Comparison of ENCODE assay signal across 8 cellular contexts in genomic region chr6:39302669-39303424, GRCh38. TPM values are rescaled to one million over a fixed set of nuclear protein-coding genes. Genes with fewer than 3 reads are reported as not detected.
DNase-seq lines count a peak whose midpoint lies in the region; ATAC-seq, FAIRE-seq and TF ChIP-seq lines count a peak whose summit lies in the region.

No MANE protein-coding gene starts in this region.

- no peaks in the 10 kb centered on the region for H3K9me3 ChIP-seq in mammary epithelial cell (replicated peaks; ENCODE audit: insufficient read depth, low read length)
- no peaks in the 10 kb centered on the region for H3K9me3 ChIP-seq in kidney (ENCODE audit: control insufficient read depth in 1 of 2, low read length in 2 of 2)

- no peaks in the 10 kb centered on the region for H3K79me2 ChIP-seq in mammary epithelial cell (ENCODE audit: insufficient read depth, low read length)

- no peak overlapping the region for H3K9ac ChIP-seq in mammary epithelial cell (ENCODE audit: insufficient read depth, low read length)
- peak overlapping the region in 1 of 2 donors; percentile 42 for H3K9ac ChIP-seq in kidney (ENCODE audit: low read length in 2 of 2)

- H3K4me1 ChIP-seq in mammary epithelial cell (ENCODE audit: insufficient read depth, low read length) (no peaks in the 10 kb centered on the region), kidney (ENCODE audit: control insufficient read depth in 1 of 2, insufficient read depth in 1 of 2, low read depth in 1 of 2, low read length in 2 of 2) (peaks cover 0 to 6% of the 10 kb centered on the region in 2 donors)

- DNase-seq in GM12891 (ENCODE audit: insufficient read length, low spot score) = peak; percentile 93
- peak; percentile 89 for DNase-seq in NCI-H2196 (lab: John Stamatoyannopoulos, UW; ENCODE audit: unreplicated experiment)
- DNase-seq in activated CD4-positive, CD25-positive, alpha-beta regulatory T cell (lab: John Stamatoyannopoulos, UW) = peak; percentile 69 to 85 (median 80)
- DNase-seq in mammary epithelial cell = peak; percentile 56
- DNase-seq in kidney = peak; percentile 92
- DNase-seq in stimulated activated CD4-positive, alpha-beta T cell treated with anti-CD3 and anti-CD28 coated beads, Interleukin-15, amount 100 ng/mL, for 24 hours = peak; percentile 94

- FAIRE-seq in GM12891 (lab: Jason Lieb, UNC) (peak; percentile 99), kidney (lab: Jason Lieb, UNC) (no peak)

- ATAC-seq in HG02884 (IDR thresholded peaks at IDR 0.05; ENCODE audit: unreplicated experiment) (peak; percentile 74), GM18858 (IDR thresholded peaks at IDR 0.05; ENCODE audit: unreplicated experiment) (no peak)

- no peak for TF ChIP-seq POLR2A in GM12891 (IDR thresholded peaks at IDR 0.05; ENCODE audit: low read depth, low read length)

- CTCF ChIA-PET in mammary epithelial cell (lab: Charles Lee; ENCODE audit: low non-redundant PET) = interaction anchor here (0.6 to 2.0 kb wide), 6 partner anchors 9 to 430 kb away, joined by 3 to 10 read pairs (median 4); no protein-coding TSS in a partner anchor

- 11% methylated on average over 6 of the region's 11 CpGs for WGBS in mammary epithelial cell (ENCODE audit: low coverage, missing lambda C conversion rate)

- H2AFZ ChIP-seq in mammary epithelial cell (ENCODE audit: low read depth, low read length) = peak overlapping the region; percentile 77

- H3K4me2 ChIP-seq in mammary epithelial cell (ENCODE audit: insufficient read depth, low read depth, low read length) = peak overlapping the region; percentile 69

- peak; percentile 75 to 89 for TF ChIP-seq CTCF in mammary epithelial cell (conservative IDR thresholded peaks at IDR 0.05 in 1 of 2, IDR thresholded peaks at IDR 0.05 in 1 of 2; ENCODE audit: extremely low read depth in 1 of 2, insufficient read depth in 1 of 2, low read depth in 1 of 2, low read length in 2 of 2)
- peak; percentile 97 for TF ChIP-seq CTCF in kidney (IDR thresholded peaks at IDR 0.05; ENCODE audit: borderline replicate concordance, extremely low read depth, insufficient read depth)

- peaks cover 3% of the 10 kb centered on the region for H3K27me3 ChIP-seq in mammary epithelial cell (ENCODE audit: insufficient read depth, low read length)

- intact Hi-C loops in mammary epithelial cell (cut with micrococcal nuclease) = loop anchor here (1.0 to 2.0 kb wide), 5 partner anchors 137 to 430 kb away; no protein-coding TSS in a partner anchor
- intact Hi-C loops in kidney (cut with DNase I) = loop anchor here (5.0 to 10.0 kb wide), 2 partner anchors 136 to 428 kb away; no protein-coding TSS in a partner anchor

- no TSS peak for BruUV-seq in mammary epithelial cell (replicated peaks; lab: Mats Ljungman, UMichigan)

- no peaks in the 10 kb centered on the region for H4K20me1 ChIP-seq in mammary epithelial cell (ENCODE audit: insufficient read depth, low read length)

- no peak overlapping the region for H3K27ac ChIP-seq in mammary epithelial cell (ENCODE audit: insufficient read depth, low read depth, low read length)
- no peak overlapping the region for H3K27ac ChIP-seq in kidney (ENCODE audit: low read depth in 2 of 2, low read length in 2 of 2)

- H3K4me3 ChIP-seq in mammary epithelial cell (replicated peaks in 1 of 3; ENCODE audit: insufficient read depth in 1 of 3, low read depth in 2 of 3, low read length in 3 of 3) = peak overlapping the region in 1 of 3 experiments; percentile 16
- H3K4me3 ChIP-seq in kidney (ENCODE audit: low read length in 2 of 2) = peak overlapping the region; percentile 13 to 20

- dilution Hi-C loops in mammary epithelial cell (cut with HindIII; ENCODE audit: low sequenced_read_pairs) = no loop called here

- H3K36me3 ChIP-seq in mammary epithelial cell (ENCODE audit: insufficient read depth, low read length) (no peaks in the 10 kb centered on the region), kidney (ENCODE audit: control insufficient read depth in 1 of 2, insufficient read depth in 2 of 2, low read length in 2 of 2) (no peaks in the 10 kb centered on the region)

- in situ Hi-C loops in mammary epithelial cell (cut with MboI; ENCODE audit: low sequenced_read_pairs in 2 of 2) = loop anchor here (5.0 to 25.0 kb wide), 4 partner anchors 136 to 441 kb away; no protein-coding TSS in a partner anchor

TF ChIP-seq in GM12891, 5 proteins besides CTCF, POLR2A, EP300 and RAD21:
- no peak for TF ChIP-seq PAX5 (IDR thresholded peaks at IDR 0.05; ENCODE audit: insufficient read depth, low read length, severe bottlenecking)
- no peak for TF ChIP-seq POLR2AphosphoS5 (IDR thresholded peaks at IDR 0.05; ENCODE audit: low read depth, low read length)
- peak; percentile 93 for TF ChIP-seq POU2F2 (IDR thresholded peaks at IDR 0.05; ENCODE audit: low read depth, low read length)
- no peak for TF ChIP-seq TAF1 (IDR thresholded peaks at IDR 0.05; ENCODE audit: low read depth, low read length)
- no peak for TF ChIP-seq SPI1 (IDR thresholded peaks at IDR 0.05; ENCODE audit: low read depth, low read length)

RNA-seq across cellular contexts. Expression of gene KCNK17, which starts 11.4 kb away (rescaled TPM):
- polyA plus RNA-seq in GM12891 (2012; ENCODE audit: low read depth, missing spikeins) = not detected
- 10 to 100 TPM in 1 of 2 donors, not detected in 1; 13.0 TPM for total RNA-seq in mammary epithelial cell
- polyA plus RNA-seq in mammary epithelial cell = not detected
- not detected for polyA minus RNA-seq in mammary epithelial cell
- total RNA-seq in kidney = 0.38 TPM
- polyA plus RNA-seq in kidney (ENCODE audit: insufficient read depth, low read depth, low replicate concordance) = not detected

RNA-seq across cellular contexts. Expression of gene KCNK16, which starts 19.7 kb away (rescaled TPM):
- polyA plus RNA-seq in GM12891 (2012; ENCODE audit: low read depth, missing spikeins) = not detected
- total RNA-seq in mammary epithelial cell = not detected
- not detected for polyA plus RNA-seq in mammary epithelial cell
- polyA minus RNA-seq in mammary epithelial cell = not detected
- total RNA-seq in kidney = not detected
- not detected for polyA plus RNA-seq in kidney (ENCODE audit: insufficient read depth, low read depth, low replicate concordance)
